In genomic region chr14:38254565-38255407, GRCh38 we compare ENCODE assay signal across 11 cellular contexts. TPM values are rescaled to one million over a fixed set of nuclear protein-coding genes. Genes with fewer than 3 reads are reported as not detected.
DNase-seq lines count a peak whose midpoint lies in the region; ATAC-seq and TF ChIP-seq lines count a peak whose summit lies in the region.
"Had no signal": no experiment of that assay in that cellular context is flagged by ENCODE, and none has a peak within 500 bp of the region (broad histone marks: within the 10 kb centered on the region; RNA-seq: fewer than 3 reads in every experiment).

No MANE protein-coding gene starts in this region.

- peak in 2 of 8 donors; percentile 0 to 14 for ATAC-seq in heart right ventricle
- ATAC-seq in GM21723 (IDR thresholded peaks at IDR 0.05; ENCODE audit: unreplicated experiment), result no peak
- ATAC-seq in GM21825 (IDR thresholded peaks at IDR 0.05; ENCODE audit: unreplicated experiment), result no peak

- WGBS in heart right ventricle, 2 donors, result 9 to 10% methylated on average over 44 of the region's 44 CpGs
- no CpG with 5 or more reads among the region's 44 CpGs for WGBS in neuronal stem cell (ENCODE audit: extremely low coverage in 2 of 2, insufficient read length in 2 of 2, insufficient replicate concordance in 1 of 2), 2 donors

- peak overlapping the region; percentile 94 for H2BK15ac ChIP-seq in neuronal stem cell (ENCODE audit: low read length)

- DNase-seq in AG10803 (ENCODE audit: low read depth) (peak; percentile 15), heart right ventricle (peak; percentile 13 to 25), neuronal stem cell (ENCODE audit: low spot score) (no peak), superior temporal gyrus (ENCODE audit: extremely low spot score) (no peak), NCI-H446 treated with DMSO at 0.1 percent for 48 hours (lab: John Stamatoyannopoulos, UW) (no peak)
- peak; percentile 7 for DNase-seq in activated T-helper 2 cell treated with anti-CD3 and anti-CD28 coated beads, Interferon-gamma antibody, Interleukin-2, Interleukin-4, amounts not matched to agents 10 μg/mL and 5 μg/mL and 100 μg/mL, durations not matched to agents 14 hours and 24 hours and 36 hours (ENCODE audit: low spot score)
- DNase-seq: activated CD8-positive, alpha-beta memory T cell treated with anti-CD3 and anti-CD28 coated beads, Interleukin-2, amount 10 ng/mL, durations not matched to agents 7 days and 5 days; DMS 273 treated with DMSO at 0.1 percent for 48 hours had no signal

- H3K36me3 ChIP-seq in heart right ventricle (no peaks in the 10 kb centered on the region), neuronal stem cell (replicated peaks in 1 of 2; ENCODE audit: control insufficient read depth in 2 of 2, insufficient read depth in 2 of 2, low read length in 2 of 2) (no peaks in the 10 kb centered on the region)

- no peak overlapping the region for H3K14ac ChIP-seq in neuronal stem cell (ENCODE audit: low read length)

- H2AK5ac ChIP-seq in neuronal stem cell (ENCODE audit: low read depth, low read length), result peak overlapping the region; percentile 37

- intact Hi-C loops in activated T-helper 2 cell treated with anti-CD3 and anti-CD28 coated beads, Interferon-gamma antibody, Interleukin-2, Interleukin-4, amounts not matched to agents 10 μg/mL and 5 μg/mL and 100 μg/mL, durations not matched to agents 14 hours and 24 hours and 36 hours (cut with micrococcal nuclease), result no loop called here
- intact Hi-C loops in heart right ventricle (cut with DNase I), result loop anchor here in 4 of 10 donors (5.0 to 10.0 kb wide), 6 partner anchors 38 to 750 kb away; no protein-coding TSS in a partner anchor

- no peak overlapping the region for H4K91ac ChIP-seq in neuronal stem cell (ENCODE audit: low read depth, low read length, poor library complexity)

- H3K27ac Mint-ChIP-seq in activated T-helper 2 cell treated with anti-CD3 and anti-CD28 coated beads, Interferon-gamma antibody, Interleukin-2, Interleukin-4, amounts not matched to agents 10 μg/mL and 5 μg/mL and 100 μg/mL, durations not matched to agents 14 hours and 24 hours and 36 hours, result no peak overlapping the region
- H3K27ac Mint-ChIP-seq: activated CD8-positive, alpha-beta memory T cell treated with anti-CD3 and anti-CD28 coated beads, Interleukin-2, amount 10 ng/mL, durations not matched to agents 7 days and 5 days had no signal

- H2BK5ac ChIP-seq in neuronal stem cell (ENCODE audit: low read length), result no peak overlapping the region

- H2AFZ ChIP-seq in neuronal stem cell (ENCODE audit: low read length), result peak overlapping the region; percentile 49

- H2BK12ac ChIP-seq in neuronal stem cell (ENCODE audit: low read length), result no peak overlapping the region

- no peak overlapping the region for H4K8ac ChIP-seq in neuronal stem cell (ENCODE audit: low read depth, low read length)

- peaks cover 0 to 15% (median 0%) of the 10 kb centered on the region in 9 donors for H3K4me1 ChIP-seq in heart right ventricle
- H3K4me1 ChIP-seq in neuronal stem cell (ENCODE audit: control insufficient read depth in 2 of 2, insufficient read depth in 1 of 2, low read depth in 1 of 2, low read length in 2 of 2), result peaks cover 0 to 7% of the 10 kb centered on the region in 2 donors

- H3K9me3 Mint-ChIP-seq in activated T-helper 2 cell treated with anti-CD3 and anti-CD28 coated beads, Interferon-gamma antibody, Interleukin-2, Interleukin-4, amounts not matched to agents 10 μg/mL and 5 μg/mL and 100 μg/mL, durations not matched to agents 14 hours and 24 hours and 36 hours, result no peaks in the 10 kb centered on the region

- H3K27ac ChIP-seq in heart right ventricle (peak overlapping the region; percentile 93 to 100 (median 98)), neuronal stem cell (replicated peaks; ENCODE audit: low read length) (no peak overlapping the region)

- H3K9me3 ChIP-seq in heart right ventricle, result peaks cover 0 to 3% (median 0%) of the 10 kb centered on the region in 11 donors
- H3K9me3 ChIP-seq in neuronal stem cell (replicated peaks in 1 of 2; ENCODE audit: control insufficient read depth in 2 of 2, insufficient read depth in 1 of 2, low read depth in 1 of 2, low read length in 2 of 2), result no peaks in the 10 kb centered on the region

- no peaks in the 10 kb centered on the region for H3K79me1 ChIP-seq in neuronal stem cell (ENCODE audit: low read depth, low read length)

- no peak overlapping the region for H2BK120ac ChIP-seq in neuronal stem cell (ENCODE audit: low read depth, low read length)

- peak overlapping the region; percentile 55 for H3K23ac ChIP-seq in neuronal stem cell (ENCODE audit: low read depth, low read length, poor library complexity)

- peak overlapping the region; percentile 80 for H3K9ac ChIP-seq in neuronal stem cell (ENCODE audit: low read depth, low read length, poor library complexity)

- peaks cover 0 to 40% (median 14%) of the 10 kb centered on the region in 7 donors for H3K27me3 ChIP-seq in heart right ventricle
- H3K27me3 ChIP-seq in neuronal stem cell (ENCODE audit: control insufficient read depth in 3 of 3, insufficient read depth in 3 of 3, low read depth in 1 of 3, low read length in 3 of 3), result peaks cover 15 to 44% (median 29%) of the 10 kb centered on the region in 3 experiments

- H3K4ac ChIP-seq in neuronal stem cell (ENCODE audit: low read length), result no peak overlapping the region

- TF ChIP-seq CTCF in AG10803 (conservative IDR thresholded peaks at IDR 0.05; ENCODE audit: low read length) (no peak), heart right ventricle (IDR thresholded peaks at IDR 0.05) (no peak)

- H3K4me2 ChIP-seq in neuronal stem cell (ENCODE audit: insufficient read depth, low read length, poor library complexity, severe bottlenecking), result peak overlapping the region; percentile 98

- no peaks in the 10 kb centered on the region for H3K36me3 Mint-ChIP-seq in activated T-helper 2 cell treated with anti-CD3 and anti-CD28 coated beads, Interferon-gamma antibody, Interleukin-2, Interleukin-4, amounts not matched to agents 10 μg/mL and 5 μg/mL and 100 μg/mL, durations not matched to agents 14 hours and 24 hours and 36 hours (ENCODE audit: low read depth)

- H3K18ac ChIP-seq in neuronal stem cell (ENCODE audit: low read length), result peak overlapping the region; percentile 80

- H3K4me3 ChIP-seq in AG10803 (ENCODE audit: low read length) (peak overlapping the region; percentile 53), heart right ventricle (peak overlapping the region; percentile 53 to 89 (median 72)), neuronal stem cell (ENCODE audit: low read length in 2 of 2) (peak overlapping the region in 1 of 2 donors; percentile 79)

- no peak overlapping the region for H3K4me3 Mint-ChIP-seq in activated T-helper 2 cell treated with anti-CD3 and anti-CD28 coated beads, Interferon-gamma antibody, Interleukin-2, Interleukin-4, amounts not matched to agents 10 μg/mL and 5 μg/mL and 100 μg/mL, durations not matched to agents 14 hours and 24 hours and 36 hours (ENCODE audit: low read depth)
- H3K4me3 Mint-ChIP-seq: activated CD8-positive, alpha-beta memory T cell treated with anti-CD3 and anti-CD28 coated beads, Interleukin-2, amount 10 ng/mL, durations not matched to agents 7 days and 5 days had no signal

- H3K27me3 Mint-ChIP-seq in activated T-helper 2 cell treated with anti-CD3 and anti-CD28 coated beads, Interferon-gamma antibody, Interleukin-2, Interleukin-4, amounts not matched to agents 10 μg/mL and 5 μg/mL and 100 μg/mL, durations not matched to agents 14 hours and 24 hours and 36 hours (ENCODE audit: low read depth), result peaks cover 34% of the 10 kb centered on the region

- peaks cover 6% of the 10 kb centered on the region for H3K4me1 Mint-ChIP-seq in activated T-helper 2 cell treated with anti-CD3 and anti-CD28 coated beads, Interferon-gamma antibody, Interleukin-2, Interleukin-4, amounts not matched to agents 10 μg/mL and 5 μg/mL and 100 μg/mL, durations not matched to agents 14 hours and 24 hours and 36 hours (ENCODE audit: low read depth)

RNA-seq across cellular contexts. Expression of gene CLEC14A, which starts 1.1 kb away (rescaled TPM):
- total RNA-seq in activated T-helper 2 cell treated with anti-CD3 and anti-CD28 coated beads, Interferon-gamma antibody, Interleukin-2, Interleukin-4, amounts not matched to agents 10 μg/mL and 5 μg/mL and 100 μg/mL, durations not matched to agents 14 hours and 24 hours and 36 hours, result not detected in 2 replicates
- total RNA-seq in heart right ventricle, result 10 to 100 TPM; 26.6 to 45.9 (median 37.1) TPM
- polyA plus RNA-seq in heart right ventricle, result 10 to 100 TPM; 18.4 to 71.8 TPM
- 0.11 TPM for polyA plus RNA-seq in neuronal stem cell (2013, experiment 1 of 2)
- 0.11 TPM for polyA plus RNA-seq in neuronal stem cell (2013, experiment 2 of 2)
- total RNA-seq: activated CD8-positive, alpha-beta memory T cell treated with anti-CD3 and anti-CD28 coated beads, Interleukin-2, amount 10 ng/mL, durations not matched to agents 7 days and 5 days; HT1080 had no signal

RNA-seq across cellular contexts. Expression of gene SSTR1, which starts 47.1 kb away (rescaled TPM):
- not detected in 2 replicates for total RNA-seq in activated T-helper 2 cell treated with anti-CD3 and anti-CD28 coated beads, Interferon-gamma antibody, Interleukin-2, Interleukin-4, amounts not matched to agents 10 μg/mL and 5 μg/mL and 100 μg/mL, durations not matched to agents 14 hours and 24 hours and 36 hours
- total RNA-seq in heart right ventricle, result 1 to 10 TPM in 3 of 10 donors, under 1 TPM in 7; 0.47 to 1.8 (median 0.65) TPM
- polyA plus RNA-seq in heart right ventricle, result under 1 TPM; 0.22 to 0.48 TPM
- polyA plus RNA-seq in neuronal stem cell (2013, experiment 1 of 2), result 0.01 TPM
- not detected for polyA plus RNA-seq in neuronal stem cell (2013, experiment 2 of 2)
- total RNA-seq: activated CD8-positive, alpha-beta memory T cell treated with anti-CD3 and anti-CD28 coated beads, Interleukin-2, amount 10 ng/mL, durations not matched to agents 7 days and 5 days; HT1080 had no signal

Comparison
In these comparisons a context has a peak if more than half of its experiments do, and no peak if none do; other contexts are left out.
1. DNase-seq: peak in AG10803 (single experiment), activated T-helper 2 cell treated with anti-CD3 and anti-CD28 coated beads, Interferon-gamma antibody, Interleukin-2, Interleukin-4, amounts not matched to agents 10 μg/mL and 5 μg/mL and 100 μg/mL, durations not matched to agents 14 hours and 24 hours and 36 hours (single experiment) and heart right ventricle (2 of 2); none in neuronal stem cell (single experiment), superior temporal gyrus (single experiment) and NCI-H446 treated with DMSO at 0.1 percent for 48 hours (single experiment).
2. RNA of gene CLEC14A, which starts 1.1 kb away (total RNA-seq): 26.6 to 45.9 TPM in heart right ventricle; not detected in activated T-helper 2 cell treated with anti-CD3 and anti-CD28 coated beads, Interferon-gamma antibody, Interleukin-2, Interleukin-4, amounts not matched to agents 10 μg/mL and 5 μg/mL and 100 μg/mL, durations not matched to agents 14 hours and 24 hours and 36 hours; every median in the first group is over 10 times any median in the second.